11 cellular contexts compared by ENCODE assay signal in genomic region chr10:89295597-89295996, GRCh38. TPM values are rescaled to one million over a fixed set of nuclear protein-coding genes. Genes with fewer than 3 reads are reported as not detected.
A peak's percentile ranks its signal among the peaks of the same experiment; 100 is the strongest.
DNase-seq lines count a peak whose midpoint lies in the region; ATAC-seq and TF ChIP-seq lines count a peak whose summit lies in the region.
"Had no signal": no experiment of that assay in that cellular context is flagged by ENCODE, and none has a peak within 500 bp of the region (broad histone marks: within the 10 kb centered on the region; RNA-seq: fewer than 3 reads in every experiment).

No MANE protein-coding gene starts in this region.

- peaks cover 2% of the 10 kb centered on the region for H3K9me3 Mint-ChIP-seq in activated CD4-positive, alpha-beta T cell treated with anti-CD3 and anti-CD28 coated beads for 36 hours (ENCODE audit: low read depth)
- peaks cover 10% of the 10 kb centered on the region for H3K9me3 Mint-ChIP-seq in activated naive CD8-positive, alpha-beta T cell treated with anti-CD3 and anti-CD28 coated beads, Interleukin-2, amount 50 U/mL, for 24 hours

- peak; percentile 76 for ATAC-seq in activated CD4-positive, alpha-beta T cell treated with anti-CD3 and anti-CD28 coated beads for 36 hours
- ATAC-seq in activated naive CD8-positive, alpha-beta T cell treated with anti-CD3 and anti-CD28 coated beads, Interleukin-2, amount 50 U/mL, for 24 hours, result peak; percentile 66
- ATAC-seq in upper lobe of left lung (ENCODE audit: low FRiP score in 2 of 2) (peak in 1 of 2 donors; percentile 56), GM19395 (IDR thresholded peaks at IDR 0.05; ENCODE audit: unreplicated experiment) (no peak), HG02973 (IDR thresholded peaks at IDR 0.05; ENCODE audit: unreplicated experiment) (no peak)

- peaks cover 14% of the 10 kb centered on the region for H3K4me1 Mint-ChIP-seq in activated CD4-positive, alpha-beta T cell treated with anti-CD3 and anti-CD28 coated beads for 36 hours
- H3K4me1 Mint-ChIP-seq in activated naive CD8-positive, alpha-beta T cell treated with anti-CD3 and anti-CD28 coated beads, Interleukin-2, amount 50 U/mL, for 24 hours, result peaks cover 40% of the 10 kb centered on the region

- intact Hi-C loops in activated CD4-positive, alpha-beta T cell treated with anti-CD3 and anti-CD28 coated beads for 36 hours (cut with DNase I, micrococcal nuclease), result loop anchor here in 1 of 2 experiments (2.0 kb wide), 1 partner anchor 73 kb away; no protein-coding TSS in a partner anchor

- no peak overlapping the region for H3K4me3 ChIP-seq in upper lobe of left lung

- H3K27ac ChIP-seq in upper lobe of left lung, result peak overlapping the region; percentile 61 to 81 (median 69)
- H3K27ac ChIP-seq: WERI-Rb-1 had no signal

- no peak overlapping the region for H3K4me3 Mint-ChIP-seq in activated CD4-positive, alpha-beta T cell treated with anti-CD3 and anti-CD28 coated beads for 36 hours
- no peak overlapping the region for H3K4me3 Mint-ChIP-seq in activated naive CD8-positive, alpha-beta T cell treated with anti-CD3 and anti-CD28 coated beads, Interleukin-2, amount 50 U/mL, for 24 hours

- no peaks in the 10 kb centered on the region for H3K36me3 ChIP-seq in upper lobe of left lung
- H3K36me3 ChIP-seq: WERI-Rb-1 had no signal

- H3K27me3 ChIP-seq in upper lobe of left lung, result no peaks in the 10 kb centered on the region

- no peaks in the 10 kb centered on the region for H3K36me3 Mint-ChIP-seq in activated CD4-positive, alpha-beta T cell treated with anti-CD3 and anti-CD28 coated beads for 36 hours (ENCODE audit: low read depth)
- H3K36me3 Mint-ChIP-seq in activated naive CD8-positive, alpha-beta T cell treated with anti-CD3 and anti-CD28 coated beads, Interleukin-2, amount 50 U/mL, for 24 hours (ENCODE audit: low read depth), result no peaks in the 10 kb centered on the region

- H3K9me3 ChIP-seq in upper lobe of left lung, result no peaks in the 10 kb centered on the region

- no peak for TF ChIP-seq CTCF in upper lobe of left lung (IDR thresholded peaks at IDR 0.05)

- 0 to 20% methylated on average over 1 of the region's 1 CpG for WGBS in upper lobe of left lung, 2 donors

- CTCF ChIA-PET in activated CD4-positive, alpha-beta T cell treated with anti-CD3 and anti-CD28 coated beads for 36 hours (lab: Charles Lee), result no interaction called here

- no peaks in the 10 kb centered on the region for H3K27me3 Mint-ChIP-seq in activated CD4-positive, alpha-beta T cell treated with anti-CD3 and anti-CD28 coated beads for 36 hours
- no peaks in the 10 kb centered on the region for H3K27me3 Mint-ChIP-seq in activated naive CD8-positive, alpha-beta T cell treated with anti-CD3 and anti-CD28 coated beads, Interleukin-2, amount 50 U/mL, for 24 hours

- POLR2A ChIA-PET in activated CD4-positive, alpha-beta T cell treated with anti-CD3 and anti-CD28 coated beads for 36 hours (lab: Charles Lee), result no interaction called here

- no peak overlapping the region for H3K27ac Mint-ChIP-seq in activated CD4-positive, alpha-beta T cell treated with anti-CD3 and anti-CD28 coated beads for 36 hours
- peak overlapping the region; percentile 12 for H3K27ac Mint-ChIP-seq in activated naive CD8-positive, alpha-beta T cell treated with anti-CD3 and anti-CD28 coated beads, Interleukin-2, amount 50 U/mL, for 24 hours

- no peak for TF ChIP-seq POLR2A in upper lobe of left lung (IDR thresholded peaks at IDR 0.05)

- no peak for TF ChIP-seq EP300 in upper lobe of left lung (IDR thresholded peaks at IDR 0.05)

- H3K4me1 ChIP-seq in upper lobe of left lung, result peaks cover 10 to 18% (median 15%) of the 10 kb centered on the region in 4 donors

- DNase-seq in activated CD4-positive, alpha-beta T cell treated with anti-CD3 and anti-CD28 coated beads for 36 hours, result no peak
- DNase-seq in activated CD4-positive, alpha-beta T cell treated with anti-CD3 and anti-CD28 coated beads, Interleukin-2, amount 50 U/mL, for 1 hour, result no peak
- no peak for DNase-seq in activated naive CD8-positive, alpha-beta T cell treated with anti-CD3 and anti-CD28 coated beads, Interleukin-2, amount 50 U/mL, for 24 hours
- peak; percentile 27 for DNase-seq in kidney tubule cell (ENCODE audit: low spot score)
- no peak for DNase-seq in upper lobe of left lung
- DNase-seq in NCI-H2029 treated with DMSO at 0.1 percent for 48 hours (lab: John Stamatoyannopoulos, UW), result no peak
- DNase-seq: NCI-H1436; stimulated activated naive CD4-positive, alpha-beta T cell; WERI-Rb-1 had no signal

RNA-seq across cellular contexts. Expression of gene IFIT2, which starts 6.2 kb away (rescaled TPM):
- 10 to 100 TPM; 38.2 to 43.5 TPM for total RNA-seq in activated CD4-positive, alpha-beta T cell treated with anti-CD3 and anti-CD28 coated beads for 36 hours
- total RNA-seq in upper lobe of left lung, result 10 to 100 TPM in 4 of 6 donors, 1 to 10 TPM in 2; 7.8 to 49.0 (median 12.0) TPM

RNA-seq across cellular contexts. Expression of gene IFIT3, which starts 32.2 kb away (rescaled TPM):
- 10 to 100 TPM; 19.2 to 21.1 TPM for total RNA-seq in activated CD4-positive, alpha-beta T cell treated with anti-CD3 and anti-CD28 coated beads for 36 hours
- 10 to 100 TPM; 27.2 to 81.9 (median 33.8) TPM for total RNA-seq in upper lobe of left lung

RNA-seq across cellular contexts. Expression of gene LIPA, which starts 44.0 kb away (rescaled TPM):
- total RNA-seq in activated CD4-positive, alpha-beta T cell treated with anti-CD3 and anti-CD28 coated beads for 36 hours, result 10 to 100 TPM; 17.0 to 22.1 TPM
- 100 to 1,000 TPM in 2 of 6 donors, 10 to 100 TPM in 4; 28.5 to 129 (median 70.6) TPM for total RNA-seq in upper lobe of left lung

Comparison
In these comparisons a context has a peak if more than half of its experiments do, and no peak if none do; other contexts are left out.
1. ATAC-seq: peak in activated CD4-positive, alpha-beta T cell treated with anti-CD3 and anti-CD28 coated beads for 36 hours (single experiment) and activated naive CD8-positive, alpha-beta T cell treated with anti-CD3 and anti-CD28 coated beads, Interleukin-2, amount 50 U/mL, for 24 hours (single experiment); none in GM19395 (single experiment) and HG02973 (single experiment).